ENCODE assay signal across 29 cellular contexts in genomic region chr2:112751451-112752197, GRCh38. TPM values are rescaled to one million over a fixed set of nuclear protein-coding genes. Genes with fewer than 3 reads are reported as not detected.
DNase-seq lines count a peak whose midpoint lies in the region; ATAC-seq and TF ChIP-seq lines count a peak whose summit lies in the region.
"Had no signal": no experiment of that assay in that cellular context is flagged by ENCODE, and none has a peak within 500 bp of the region (broad histone marks: within the 10 kb centered on the region; RNA-seq: fewer than 3 reads in every experiment).

No MANE protein-coding gene starts in this region.

- H4K20me1 ChIP-seq in IMR-90 (ENCODE audit: insufficient read depth, low read length): no peaks in the 10 kb centered on the region

- H3K4ac ChIP-seq in IMR-90 (ENCODE audit: low read depth, low read length): no peak overlapping the region
- H3K4ac ChIP-seq in mesenchymal stem cell (ENCODE audit: low read depth in 1 of 2, low read length in 2 of 2): no peak overlapping the region

- CTCF ChIA-PET in IMR-90 (lab: Yijun Ruan, JAX): interaction anchor here (1.3 to 5.0 kb wide), 2 partner anchors 134 to 190 kb away, joined by 6 to 90 read pairs; no protein-coding TSS in a partner anchor

- no peak overlapping the region for H2AK9ac ChIP-seq in IMR-90 (replicated peaks; ENCODE audit: low read depth, low read length, poor library complexity)

- H2BK15ac ChIP-seq in IMR-90 (ENCODE audit: low read depth, low read length) (no peak overlapping the region), mesenchymal stem cell (ENCODE audit: low read depth, poor library complexity, severe bottlenecking) (no peak overlapping the region)

- no peak for TF ChIP-seq RAD21 in IMR-90 (IDR thresholded peaks at IDR 0.05; ENCODE audit: low read length)

- peaks cover 6% of the 10 kb centered on the region for H3K9me1 ChIP-seq in IMR-90 (ENCODE audit: insufficient read depth, low read length)

- H4K8ac ChIP-seq in IMR-90 (ENCODE audit: low read depth in 2 of 2, low read length in 2 of 2) (0 out of 4 replicates have a peak overlapping the region, but pooled peaks of 1 of the 2 experiments have one; percentile 5), mesenchymal stem cell (ENCODE audit: low read length) (no peak overlapping the region)

- H3K4me3 ChIP-seq in IMR-90 (ENCODE audit: insufficient read depth, low read depth, low read length) (no peak overlapping the region), mesenchymal stem cell (ENCODE audit: insufficient read depth in 1 of 2, low read depth in 1 of 2, low read length in 2 of 2) (no peak overlapping the region), ovary (no peak overlapping the region), transverse colon (no peak overlapping the region)
- H3K4me3 ChIP-seq: adrenal gland, Peyer's patch, SJCRH30, uterus had no signal

- TF ChIP-seq POLR2A in IMR-90 (IDR thresholded peaks at IDR 0.05; ENCODE audit: low read depth, low read length) (no peak), ovary (IDR thresholded peaks at IDR 0.05) (no peak), transverse colon (IDR thresholded peaks at IDR 0.05) (no peak)

- in situ Hi-C loops in ACHN (cut with HindIII; ENCODE audit: low pct_ligation_motif_present, low pct_unique_long_range_greater_than_20kb, low sequenced_read_pairs): no loop called here
- in situ Hi-C loops in IMR-90 (cut with MboI; ENCODE audit: low sequenced_read_pairs): loop anchor here (5.0 to 10.0 kb wide), 2 partner anchors 123 to 196 kb away; no protein-coding TSS in a partner anchor
- in situ Hi-C loops in transverse colon (cut with MboI; ENCODE audit: low pct_ligation_motif_present in 1 of 4, low pct_unique_long_range_greater_than_20kb in 1 of 4, low sequenced_read_pairs in 3 of 4): loop anchor here in 3 of 4 donors (5.0 to 25.0 kb wide), 4 partner anchors 136 to 203 kb away; no protein-coding TSS in a partner anchor

- H2AFZ ChIP-seq in IMR-90 (replicated peaks; ENCODE audit: low read length, poor library complexity) (no peak overlapping the region), mesenchymal stem cell (ENCODE audit: low read depth, low read length) (no peak overlapping the region)

- no peak overlapping the region; the same call in 1 of the 2 replicates for H4K5ac ChIP-seq in IMR-90 (ENCODE audit: low read depth, low read length)

- dilution Hi-C loops in IMR-90 (cut with HindIII; ENCODE audit: low sequenced_read_pairs, unreplicated experiment): no loop called here

- no peak overlapping the region for H2AK5ac ChIP-seq in IMR-90 (ENCODE audit: low read depth, low read length)
- H2AK5ac ChIP-seq in mesenchymal stem cell (ENCODE audit: low read length, severe bottlenecking): no peak overlapping the region

- H3K14ac ChIP-seq in IMR-90 (replicated peaks; ENCODE audit: low read depth, low read length) (no peak overlapping the region), mesenchymal stem cell (ENCODE audit: low read length in 2 of 2) (no peak overlapping the region)

- no peak overlapping the region for H3K23ac ChIP-seq in IMR-90 (ENCODE audit: low read depth, low read length)
- H3K23ac ChIP-seq in mesenchymal stem cell (ENCODE audit: low read length in 2 of 2): no peak overlapping the region

- H2BK12ac ChIP-seq in mesenchymal stem cell (ENCODE audit: low read length in 2 of 2): no peak overlapping the region

- no peak overlapping the region for H2BK120ac ChIP-seq in IMR-90 (ENCODE audit: low read depth, low read length)
- no peak overlapping the region for H2BK120ac ChIP-seq in mesenchymal stem cell (ENCODE audit: low read depth, low read length)

- H2BK20ac ChIP-seq in IMR-90 (ENCODE audit: low read depth, low read length): no peak overlapping the region

- H3K27me3 ChIP-seq in IMR-90 (ENCODE audit: control insufficient read depth, insufficient read depth, low read length): no peaks in the 10 kb centered on the region
- H3K27me3 ChIP-seq in mesenchymal stem cell (ENCODE audit: control insufficient read depth in 1 of 2, insufficient read depth in 1 of 2, low read length in 2 of 2): no peaks in the 10 kb centered on the region
- H3K27me3 ChIP-seq in ovary: no peaks in the 10 kb centered on the region
- no peaks in the 10 kb centered on the region for H3K27me3 ChIP-seq in transverse colon
- H3K27me3 ChIP-seq: adrenal gland, Peyer's patch, SJCRH30, uterus had no signal

- no peak; the same call in 1 of the 2 replicates for ATAC-seq in IMR-90 (ENCODE audit: low read depth)
- ATAC-seq: T-helper 17 cell had no signal

- TF ChIP-seq EP300 in ovary (IDR thresholded peaks at IDR 0.05) (no peak), transverse colon (IDR thresholded peaks at IDR 0.05; ENCODE audit: low read depth) (no peak)

- no TSS peak for BruUV-seq in IMR-90 (replicated peaks; lab: Mats Ljungman, UMichigan)

- no peak overlapping the region for H3K56ac ChIP-seq in IMR-90 (ENCODE audit: extremely low read depth, insufficient read depth, low read length)

- no peak overlapping the region for H4K91ac ChIP-seq in IMR-90 (ENCODE audit: insufficient read depth, low read depth, low read length)
- H4K91ac ChIP-seq in mesenchymal stem cell (ENCODE audit: low read length): no peak overlapping the region

- H3K79me1 ChIP-seq in IMR-90 (ENCODE audit: low read depth in 1 of 2, low read length in 2 of 2) (peaks cover 56 to 60% of the 10 kb centered on the region in 2 experiments), mesenchymal stem cell (replicated peaks; ENCODE audit: low read length, poor library complexity, severe bottlenecking) (peaks cover 28% of the 10 kb centered on the region)

- intact Hi-C loops in IMR-90 (cut with micrococcal nuclease): no loop called here
- intact Hi-C loops in ovary (cut with DNase I): no loop called here
- intact Hi-C loops in transverse colon (cut with DNase I; ENCODE audit: low total_unique reads): no loop called here

- H3K9ac ChIP-seq in IMR-90 (ENCODE audit: low read depth, low read length) (no peak overlapping the region; the same call in 1 of the 2 replicates), mesenchymal stem cell (ENCODE audit: low read length) (peak overlapping the region; percentile 19)

- POLR2A ChIA-PET in IMR-90 (lab: Charles Lee; ENCODE audit: unreplicated experiment): no interaction called here

- DNase-seq in ACHN (peak; percentile 42), IMR-90 (peak; percentile 44), epithelial cell of prostate (ENCODE audit: low read depth, low spot score) (no peak), mesenchymal stem cell (peak; percentile 45), NCI-H69 (lab: John Stamatoyannopoulos, UW) (no peak), ovary (no peak), transverse colon (no peak)
- DNase-seq: activated CD4-positive, alpha-beta T cell treated with anti-CD3 and anti-CD28 coated beads for 1 hour; activated gamma-delta T cell treated with Interleukin-2 at 50 U/mL for 16 hours; activated T-cell treated with anti-CD3 and anti-CD28 coated beads, Interleukin-2, amount 50 U/mL, for 24 hours; adrenal gland; CD4-positive, alpha-beta T cell; cortex of kidney; KBM-7; NCI-H187; NCI-H526; nucleus accumbens; Peyer's patch; retina; SJCRH30; stimulated activated CD4-positive, alpha-beta T cell treated with anti-CD3 and anti-CD28 coated beads, Interleukin-4, amount 100 ng/mL, for 4 hours; stimulated activated naive CD4-positive, alpha-beta T cell; T-helper 17 cell; uterus had no signal

- H3K36me3 ChIP-seq in IMR-90 (ENCODE audit: control insufficient read depth, insufficient read depth, low read length) (peaks cover 2% of the 10 kb centered on the region; the same call in 1 of the 2 replicates), mesenchymal stem cell (ENCODE audit: control insufficient read depth in 1 of 2, insufficient read depth in 2 of 2, low read depth in 1 of 2, low read length in 2 of 2) (peaks cover 0 to 7% of the 10 kb centered on the region in 2 experiments), ovary (no peaks in the 10 kb centered on the region), transverse colon (no peaks in the 10 kb centered on the region)
- H3K36me3 ChIP-seq: adrenal gland, Peyer's patch, uterus had no signal

- TF ChIP-seq CTCF in IMR-90 (conservative IDR thresholded peaks at IDR 0.05; ENCODE audit: low read depth, low read length): no peak
- TF ChIP-seq CTCF in ovary (IDR thresholded peaks at IDR 0.05): no peak
- no peak for TF ChIP-seq CTCF in transverse colon (IDR thresholded peaks at IDR 0.05)

- H2BK5ac ChIP-seq in IMR-90 (ENCODE audit: low read depth, low read length, poor library complexity, severe bottlenecking) (peak overlapping the region; percentile 57), mesenchymal stem cell (ENCODE audit: low read depth, low read length, poor library complexity, severe bottlenecking) (no peak overlapping the region)

- H3K18ac ChIP-seq in IMR-90 (ENCODE audit: low read depth, low read length): no peak overlapping the region; the same call in 1 of the 2 replicates
- no peak overlapping the region for H3K18ac ChIP-seq in mesenchymal stem cell (ENCODE audit: low read depth in 1 of 2, low read length in 2 of 2)

- H3K27ac ChIP-seq in IMR-90 (ENCODE audit: insufficient read depth, low read length) (no peak overlapping the region), epithelial cell of prostate (peak overlapping the region; percentile 9), mesenchymal stem cell (ENCODE audit: low read length, poor library complexity, severe bottlenecking) (no peak overlapping the region), ovary (no peak overlapping the region), transverse colon (no peak overlapping the region)
- H3K27ac ChIP-seq: adrenal gland, Peyer's patch, SJCRH30, uterus had no signal

- H3K4me1 ChIP-seq in IMR-90 (ENCODE audit: control insufficient read depth, insufficient read depth, low read length) (peaks cover 10% of the 10 kb centered on the region), mesenchymal stem cell (ENCODE audit: control insufficient read depth, insufficient read depth, low read depth, low read length) (peaks cover 4% of the 10 kb centered on the region), ovary (ENCODE audit: insufficient read depth) (no peaks in the 10 kb centered on the region), transverse colon (peaks cover 0 to 12% (median 5%) of the 10 kb centered on the region in 4 donors)
- H3K4me1 ChIP-seq: adrenal gland, SJCRH30, uterus had no signal

- no peaks in the 10 kb centered on the region for H3K9me3 ChIP-seq in IMR-90 (ENCODE audit: control insufficient read depth, insufficient read depth, low read length)
- no peaks in the 10 kb centered on the region for H3K9me3 ChIP-seq in mesenchymal stem cell (ENCODE audit: control insufficient read depth, low read length)
- H3K9me3 ChIP-seq in ovary: no peaks in the 10 kb centered on the region
- no peaks in the 10 kb centered on the region for H3K9me3 ChIP-seq in transverse colon
- H3K9me3 ChIP-seq: adrenal gland, Peyer's patch, SJCRH30, uterus had no signal

- peak overlapping the region; percentile 79 for H3K4me2 ChIP-seq in IMR-90 (ENCODE audit: low read depth, low read length)
- no peak overlapping the region for H3K4me2 ChIP-seq in mesenchymal stem cell (ENCODE audit: low read length, poor library complexity, severe bottlenecking)

RNA-seq across cellular contexts. Expression of gene CKAP2L, which starts 12.8 kb away (rescaled TPM):
- total RNA-seq in IMR-90 (2012; rRNA removed) (9.9 and 13.3 TPM in 2 replicates), ovary (1 to 10 TPM in 1 of 7 donors, under 1 TPM in 3, not detected in 3; 0.11 to 1.4 (median 0.14) TPM), transverse colon (10 to 100 TPM in 1 of 4 donors, 1 to 10 TPM in 1, under 1 TPM in 1, not detected in 1; 0.64 to 33.0 (median 2.2) TPM)
- polyA plus RNA-seq in IMR-90 (2012; rRNA removed) (6.3 and 6.4 TPM in 2 replicates), ovary (1 to 10 TPM in 1 of 2 donors, under 1 TPM in 1; 0.15 to 1.3 TPM)
- polyA plus RNA-seq in IMR-90 (2012; cell fraction: cytosol; rRNA removed): 0.43 and 0.55 TPM in 2 replicates
- 0.50 and 2.0 TPM in 2 replicates for polyA plus RNA-seq in IMR-90 (2012; cell fraction: nucleus; rRNA removed; ENCODE audit: low replicate concordance)
- 2.7 TPM for polyA plus RNA-seq in mesenchymal stem cell (2013, experiment 1 of 2)
- 3.1 TPM for polyA plus RNA-seq in mesenchymal stem cell (2013, experiment 2 of 2)

RNA-seq across cellular contexts. Expression of gene NT5DC4, which starts 30.8 kb away (rescaled TPM):
- not detected in 2 replicates for total RNA-seq in IMR-90 (2012; rRNA removed)
- polyA plus RNA-seq in IMR-90 (2012; rRNA removed): not detected in 2 replicates
- not detected in 2 replicates for polyA plus RNA-seq in IMR-90 (2012; cell fraction: cytosol; rRNA removed)
- polyA plus RNA-seq in IMR-90 (2012; cell fraction: nucleus; rRNA removed; ENCODE audit: low replicate concordance): not detected in 2 replicates
- not detected for polyA plus RNA-seq in mesenchymal stem cell (2013, experiment 1 of 2)
- not detected for polyA plus RNA-seq in mesenchymal stem cell (2013, experiment 2 of 2)
- not detected for total RNA-seq in ovary
- not detected for polyA plus RNA-seq in ovary
- not detected for total RNA-seq in transverse colon
- total RNA-seq: activated CD8-positive, alpha-beta memory T cell treated with anti-CD3 and anti-CD28 coated beads for 36 hours; CD4-positive, alpha-beta T cell; G401; kidney epithelial cell; lung microvascular endothelial cell; SJCRH30; T-helper 17 cell; temporal lobe; uterus had no signal

RNA-seq across cellular contexts. Expression of gene IL1A, which starts 32.7 kb away (rescaled TPM):
- total RNA-seq in IMR-90 (2012; rRNA removed): 0.83 and 1.1 TPM in 2 replicates
- 0.39 and 0.48 TPM in 2 replicates for polyA plus RNA-seq in IMR-90 (2012; rRNA removed)
- polyA plus RNA-seq in IMR-90 (2012; cell fraction: cytosol; rRNA removed): 0.05 and 0.30 TPM in 2 replicates
- 0.08 and 1.6 TPM in 2 replicates for polyA plus RNA-seq in IMR-90 (2012; cell fraction: nucleus; rRNA removed; ENCODE audit: low replicate concordance)
- polyA plus RNA-seq in mesenchymal stem cell (2013, experiment 1 of 2): 0.72 TPM
- 0.84 TPM for polyA plus RNA-seq in mesenchymal stem cell (2013, experiment 2 of 2)
- under 1 TPM in 4 of 7 donors, not detected in 3; 0.10 to 0.69 (median 0.20) TPM for total RNA-seq in ovary
- under 1 TPM in 1 of 2 donors, not detected in 1; 0.07 TPM for polyA plus RNA-seq in ovary
- not detected for total RNA-seq in transverse colon
- total RNA-seq: CD4-positive, alpha-beta T cell; G401; lung microvascular endothelial cell; Peyer's patch; SJCRH30; temporal lobe had no signal

Comparison
In these comparisons a context has a peak if more than half of its experiments do, and no peak if none do; other contexts are left out.
1. DNase-seq: peak in ACHN (single experiment), IMR-90 (single experiment) and mesenchymal stem cell (single experiment); none in epithelial cell of prostate (single experiment), NCI-H69 (single experiment), ovary (0 of 5) and transverse colon (single experiment).